Comparison of ENCODE assay signal across 26 cellular contexts in the genomic region with DNA sequence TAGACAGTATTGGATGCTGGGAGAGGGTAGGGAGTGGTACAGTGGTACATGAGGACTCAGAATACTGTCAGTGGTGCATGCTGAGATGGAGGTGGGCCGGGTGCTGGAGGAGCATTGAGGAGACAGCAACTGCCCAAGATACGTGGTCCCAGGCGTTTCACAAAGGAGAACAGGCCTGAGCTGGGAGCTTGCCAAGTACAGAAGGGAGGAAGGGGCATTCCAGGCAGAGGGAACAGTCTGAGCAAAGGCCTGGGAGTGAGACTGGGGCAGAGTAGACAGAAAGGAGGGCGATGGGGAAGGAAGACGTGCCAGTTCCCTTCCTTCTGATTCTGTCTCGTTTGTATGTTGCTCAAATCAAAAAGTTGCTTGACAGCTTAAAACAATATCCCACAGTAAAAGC. TPM values are rescaled to one million over a fixed set of nuclear protein-coding genes. Genes with fewer than 3 reads are reported as not detected.
DNase-seq lines count a peak whose midpoint lies in the region; FAIRE-seq and TF ChIP-seq lines count a peak whose summit lies in the region.
"Had no signal": no experiment of that assay in that cellular context is flagged by ENCODE, and none has a peak within 500 bp of the region (broad histone marks: within the 10 kb centered on the region; RNA-seq: fewer than 3 reads in every experiment).

No MANE protein-coding gene starts in this region.

- H3K79me2 ChIP-seq in astrocyte (ENCODE audit: insufficient read depth, low read length) = no peaks in the 10 kb centered on the region
- no peaks in the 10 kb centered on the region for H3K79me2 ChIP-seq in GM23248 (ENCODE audit: insufficient read depth)

- TF ChIP-seq CTCF in astrocyte (IDR thresholded peaks at IDR 0.05; ENCODE audit: insufficient read depth, low read depth, low read length) (no peak), chondrocyte (IDR thresholded peaks at IDR 0.05) (no peak), progenitor cell of endocrine pancreas (IDR thresholded peaks at IDR 0.05; ENCODE audit: unreplicated experiment) (no peak)

- H3K9me3 ChIP-seq in astrocyte (ENCODE audit: insufficient read depth, low read depth, low read length) = peaks cover 3% of the 10 kb centered on the region
- no peaks in the 10 kb centered on the region for H3K9me3 ChIP-seq in GM23248 (ENCODE audit: low read depth)
- H3K9me3 ChIP-seq: BE2C had no signal

- H3K27me3 ChIP-seq in astrocyte (ENCODE audit: insufficient read depth, low read length) (peaks cover 2% of the 10 kb centered on the region), GM23248 (replicated peaks; ENCODE audit: insufficient read depth) (no peaks in the 10 kb centered on the region)
- H3K27me3 ChIP-seq: BE2C, BLaER1 had no signal

- peak overlapping the region; percentile 23 for H3K27ac Mint-ChIP-seq in astrocyte (ENCODE audit: unreplicated experiment)
- H3K27ac Mint-ChIP-seq in chondrocyte (ENCODE audit: unreplicated experiment) = no peak overlapping the region
- peak overlapping the region; percentile 11 for H3K27ac Mint-ChIP-seq in progenitor cell of endocrine pancreas
- H3K27ac Mint-ChIP-seq: CD8-positive, alpha-beta memory T cell had no signal

- H3K36me3 ChIP-seq in astrocyte (ENCODE audit: insufficient read depth, low read length) = no peaks in the 10 kb centered on the region
- H3K36me3 ChIP-seq in GM23248 (ENCODE audit: low read depth) = no peaks in the 10 kb centered on the region; the same call in 1 of the 2 replicates
- H3K36me3 ChIP-seq: BE2C had no signal

- H3K27ac ChIP-seq in astrocyte (ENCODE audit: low read depth, low read length) = no peak overlapping the region
- H3K27ac ChIP-seq in GM23248 = no peak overlapping the region
- H3K27ac ChIP-seq: BLaER1 had no signal

- H3K4me3 ChIP-seq in astrocyte (ENCODE audit: insufficient read depth, low read depth, low read length) (no peak overlapping the region), GM23248 (no peak overlapping the region)
- H3K4me3 ChIP-seq: BLaER1, GM12878 had no signal

- H3K4me1 ChIP-seq in astrocyte (ENCODE audit: insufficient read depth, low read length) = no peaks in the 10 kb centered on the region
- H3K4me1 ChIP-seq in GM23248 (ENCODE audit: insufficient read depth) = no peaks in the 10 kb centered on the region
- H3K4me1 ChIP-seq: BE2C had no signal

- no peaks in the 10 kb centered on the region for H3K9me2 ChIP-seq in GM23248 (ENCODE audit: insufficient read depth)

- no peak for FAIRE-seq in astrocyte (lab: Jason Lieb, UNC)
- FAIRE-seq: A204.1, GM12878, GM12892, GM18507 had no signal

- H3K4me3 Mint-ChIP-seq in astrocyte (ENCODE audit: unreplicated experiment) = no peak overlapping the region
- H3K4me3 Mint-ChIP-seq in chondrocyte (ENCODE audit: unreplicated experiment) = no peak overlapping the region
- no peak overlapping the region for H3K4me3 Mint-ChIP-seq in progenitor cell of endocrine pancreas (ENCODE audit: low read depth)
- H3K4me3 Mint-ChIP-seq: CD14-positive monocyte; CD4-positive, alpha-beta memory T cell; CD4-positive, CD25-positive, alpha-beta regulatory T cell; CD8-positive, alpha-beta memory T cell had no signal

- in situ Hi-C loops in GM23248 (cut with MboI) = no loop called here

- H3K4me2 ChIP-seq in astrocyte (ENCODE audit: low read length) (no peak overlapping the region), GM23248 (ENCODE audit: unreplicated experiment) (no peak overlapping the region)
- H3K4me2 ChIP-seq: BLaER1 had no signal

- no peaks in the 10 kb centered on the region for H3K4me1 Mint-ChIP-seq in astrocyte (ENCODE audit: low read depth, unreplicated experiment)
- no peaks in the 10 kb centered on the region for H3K4me1 Mint-ChIP-seq in chondrocyte (ENCODE audit: low read depth)
- H3K4me1 Mint-ChIP-seq in progenitor cell of endocrine pancreas (ENCODE audit: low read depth) = no peaks in the 10 kb centered on the region

- H3K9ac ChIP-seq in astrocyte (ENCODE audit: low read length) = no peak overlapping the region
- no peak overlapping the region for H3K9ac ChIP-seq in GM23248
- H3K9ac ChIP-seq: BLaER1 had no signal

- H3F3A ChIP-seq in GM23248 (ENCODE audit: insufficient read depth) = no peaks in the 10 kb centered on the region

- H3K9me3 Mint-ChIP-seq in astrocyte (ENCODE audit: unreplicated experiment) (peaks cover 15% of the 10 kb centered on the region), chondrocyte (ENCODE audit: low read depth) (peaks cover 6% of the 10 kb centered on the region), progenitor cell of endocrine pancreas (ENCODE audit: low read depth) (no peaks in the 10 kb centered on the region)
- H3K9me3 Mint-ChIP-seq: CD4-positive, alpha-beta memory T cell had no signal

- H3K27me3 Mint-ChIP-seq in astrocyte (ENCODE audit: low read depth, unreplicated experiment) = peaks cover 6% of the 10 kb centered on the region
- peaks cover 4% of the 10 kb centered on the region for H3K27me3 Mint-ChIP-seq in chondrocyte (ENCODE audit: low read depth)
- H3K27me3 Mint-ChIP-seq in progenitor cell of endocrine pancreas = no peaks in the 10 kb centered on the region
- H3K27me3 Mint-ChIP-seq: CD4-positive, alpha-beta memory T cell; CD4-positive, CD25-positive, alpha-beta regulatory T cell had no signal

- WGBS in GM23248 (ENCODE audit: low coverage in 1 of 2, low lambda C conversion rate in 2 of 2, missing lambda C conversion rate in 2 of 2), 2 experiments = 87 to 90% methylated on average over 6 of the region's 6 CpGs

- peaks cover 9% of the 10 kb centered on the region for H3K36me3 Mint-ChIP-seq in astrocyte (ENCODE audit: low read depth, unreplicated experiment)
- H3K36me3 Mint-ChIP-seq in chondrocyte (ENCODE audit: low read depth) = peaks cover 1% of the 10 kb centered on the region
- H3K36me3 Mint-ChIP-seq in progenitor cell of endocrine pancreas (ENCODE audit: insufficient read depth) = peaks cover 2% of the 10 kb centered on the region
- H3K36me3 Mint-ChIP-seq: CD14-positive monocyte had no signal

- DNase-seq in astrocyte (ENCODE audit: low read depth) (no peak), chondrocyte (ENCODE audit: low spot score) (peak; percentile 55), progenitor cell of endocrine pancreas (ENCODE audit: low spot score, unreplicated experiment) (no peak), GM23248 (no peak), T-helper 9 cell (no peak), epidermal melanocyte (ENCODE audit: insufficient read length, low spot score) (no peak)
- DNase-seq: 8988T; ACHN; BE2C; CD4-positive, alpha-beta memory T cell; CD4-positive, CD25-positive, alpha-beta regulatory T cell; CD8-positive, alpha-beta memory T cell; COR-L47; DMS 273 treated with DMSO at 0.1 percent for 48 hours; DMS153; DMS53; DMS79; DND-41; EL; GDM1 had no signal

- no peak overlapping the region for H2AFZ ChIP-seq in astrocyte (ENCODE audit: low read depth, low read length)
- no peak overlapping the region for H2AFZ ChIP-seq in GM23248

- H4K20me1 ChIP-seq in astrocyte (ENCODE audit: insufficient read depth, low read length) (no peaks in the 10 kb centered on the region), GM23248 (ENCODE audit: insufficient read depth) (no peaks in the 10 kb centered on the region)
- H4K20me1 ChIP-seq: BLaER1 had no signal

RNA-seq across cellular contexts. Expression of a gene that starts 15.2 kb away (rescaled TPM):
- total RNA-seq in astrocyte (1.7 TPM in 2 replicates), chondrocyte (0.34 to 0.55 TPM in 2 of 3 replicates, not detected in the other), progenitor cell of endocrine pancreas (12.9 and 15.9 TPM in 2 replicates)
- total RNA-seq in GM23248 (2014; rRNA removed; shearing (Covaris generic)) = 7.8 and 10.1 TPM in 2 replicates
- polyA plus RNA-seq in GM23248 (2016; fragmentation: Nextera tagmentation; extraction: Ambion mirVana) = 0.74 and 1.5 TPM in 2 replicates
- polyA plus RNA-seq: CD14-positive monocyte had no signal

RNA-seq across cellular contexts. Expression of a gene that starts 26.3 kb away (rescaled TPM):
- 15.6 and 16.7 TPM in 2 replicates for total RNA-seq in astrocyte
- total RNA-seq in chondrocyte = 13.4 to 17.2 TPM (median 17.1 TPM) in 3 replicates
- 39.7 TPM in 2 replicates for total RNA-seq in progenitor cell of endocrine pancreas
- total RNA-seq in GM23248 (2014; rRNA removed; shearing (Covaris generic)) = 14.4 and 26.4 TPM in 2 replicates
- polyA plus RNA-seq in GM23248 (2016; fragmentation: Nextera tagmentation; extraction: Ambion mirVana) = 6.1 and 7.1 TPM in 2 replicates
